6 cellular contexts compared by ENCODE assay signal in the genomic region with DNA sequence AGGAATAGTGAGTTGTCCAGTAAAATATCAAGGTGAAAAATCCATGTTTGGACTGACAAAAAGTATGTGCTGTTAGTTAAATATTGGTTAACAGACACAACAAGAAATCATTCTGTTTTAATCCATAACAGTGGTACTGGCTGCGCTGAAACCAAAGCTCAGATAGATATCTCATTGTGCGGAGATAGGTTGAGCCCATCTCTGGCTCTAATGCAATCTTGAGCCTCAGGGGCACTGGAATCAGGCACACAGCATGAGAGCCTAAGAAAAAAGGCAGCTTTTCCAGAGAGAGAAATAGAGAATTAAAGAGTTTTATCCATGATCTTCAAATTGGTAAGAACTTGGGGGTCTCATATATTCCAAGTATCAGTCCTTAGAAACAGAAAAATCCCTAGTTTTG.
"Had no signal": no experiment of that assay in that cellular context is flagged by ENCODE, and none has a peak within 500 bp of the region (broad histone marks: within the 10 kb centered on the region; RNA-seq: fewer than 3 reads in every experiment).

No MANE protein-coding gene starts in this region.

- H3K4me3 Mint-ChIP-seq: IgD-negative memory B cell had no signal

- H3K4me1 Mint-ChIP-seq: IgD-negative memory B cell had no signal

- DNase-seq: IMR-90, KBM-7 had no signal

- H3K27me3 Mint-ChIP-seq: IgD-negative memory B cell had no signal

- ATAC-seq: HepG2, K562 had no signal

- H3K27ac Mint-ChIP-seq: IgD-negative memory B cell had no signal

- H3K36me3 Mint-ChIP-seq: IgD-negative memory B cell had no signal

- H3K27ac ChIP-seq: HL-60 had no signal

- H3K4me3 ChIP-seq: K562 had no signal
